ENCODE assay signal across 1 cellular context in the genomic region with DNA sequence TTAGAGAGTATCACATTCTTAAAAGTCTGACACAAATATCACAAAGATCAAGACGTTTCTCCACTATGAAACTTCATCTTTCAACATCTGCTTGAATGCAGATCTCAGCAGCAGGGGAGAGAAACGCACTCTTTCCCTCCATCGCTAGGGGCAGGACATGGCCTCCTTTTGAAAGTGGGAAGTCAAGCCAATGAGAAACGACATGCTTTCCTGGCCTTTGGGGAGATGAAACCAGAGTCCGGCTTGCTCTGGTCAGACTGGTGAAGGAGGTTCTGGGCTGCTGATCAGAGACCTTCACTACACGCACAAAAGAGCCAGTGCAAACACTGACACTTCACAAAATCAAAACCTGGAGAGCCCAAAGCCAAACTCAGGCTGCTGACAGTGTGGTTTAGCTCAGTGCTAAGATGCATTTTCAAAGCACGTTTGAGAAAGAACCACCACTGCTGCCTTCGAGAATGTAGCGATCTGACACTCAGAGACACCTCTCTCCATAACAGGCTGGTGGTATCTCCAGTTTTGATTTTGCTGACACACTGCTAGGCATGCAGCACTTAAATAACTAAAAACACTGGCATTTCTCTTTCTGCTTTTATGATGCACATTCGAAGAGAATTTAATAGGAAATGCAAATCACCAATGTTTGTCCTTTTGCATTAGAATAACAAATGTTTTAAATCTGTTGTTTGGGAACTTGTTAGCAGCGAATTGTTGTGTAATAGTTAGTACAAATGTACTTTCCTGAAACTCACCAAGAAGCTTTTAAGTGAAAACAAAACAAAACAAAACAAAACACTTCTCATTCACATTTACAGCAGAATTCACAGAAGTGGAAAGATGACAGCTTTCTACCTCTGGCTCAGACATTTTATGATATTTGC.
TF ChIP-seq lines count a peak whose summit lies in the region.

No MANE protein-coding gene starts in this region.

TF ChIP-seq in GM12878, 131 proteins besides CTCF, POLR2A, EP300 and RAD21:
- TF ChIP-seq, protein P1, sequence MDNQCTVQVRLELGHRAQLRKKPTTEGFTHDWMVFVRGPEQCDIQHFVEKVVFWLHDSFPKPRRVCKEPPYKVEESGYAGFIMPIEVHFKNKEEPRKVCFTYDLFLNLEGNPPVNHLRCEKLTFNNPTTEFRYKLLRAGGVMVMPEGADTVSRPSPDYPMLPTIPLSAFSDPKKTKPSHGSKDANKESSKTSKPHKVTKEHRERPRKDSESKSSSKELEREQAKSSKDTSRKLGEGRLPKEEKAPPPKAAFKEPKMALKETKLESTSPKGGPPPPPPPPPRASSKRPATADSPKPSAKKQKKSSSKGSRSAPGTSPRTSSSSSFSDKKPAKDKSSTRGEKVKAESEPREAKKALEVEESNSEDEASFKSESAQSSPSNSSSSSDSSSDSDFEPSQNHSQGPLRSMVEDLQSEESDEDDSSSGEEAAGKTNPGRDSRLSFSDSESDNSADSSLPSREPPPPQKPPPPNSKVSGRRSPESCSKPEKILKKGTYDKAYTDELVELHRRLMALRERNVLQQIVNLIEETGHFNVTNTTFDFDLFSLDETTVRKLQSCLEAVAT (IDR thresholded peaks at IDR 0.05) = 0 out of 2 replicates have a peak, but pooled peaks have one; percentile 27
- TF ChIP-seq NR2C1 (IDR thresholded peaks at IDR 0.05) (no peak), BHLHE40 (IDR thresholded peaks at IDR 0.05; ENCODE audit: borderline replicate concordance in 1 of 2, low read depth in 2 of 2, low read length in 1 of 2) (no peak), RB1 (IDR thresholded peaks at IDR 0.05; ENCODE audit: borderline replicate concordance) (no peak), NBN (IDR thresholded peaks at IDR 0.05) (no peak), YY1 (IDR thresholded peaks at IDR 0.05; ENCODE audit: low read depth, low read length) (0 out of 2 replicates have a peak, but pooled peaks have one; percentile 17), BACH1 (IDR thresholded peaks at IDR 0.05; ENCODE audit: borderline replicate concordance) (no peak), MYB (IDR thresholded peaks at IDR 0.05; ENCODE audit: borderline replicate concordance, low read depth, low read length) (no peak), CREB1 (IDR thresholded peaks at IDR 0.05; ENCODE audit: low read depth) (no peak)
- TF ChIP-seq, protein P2, sequence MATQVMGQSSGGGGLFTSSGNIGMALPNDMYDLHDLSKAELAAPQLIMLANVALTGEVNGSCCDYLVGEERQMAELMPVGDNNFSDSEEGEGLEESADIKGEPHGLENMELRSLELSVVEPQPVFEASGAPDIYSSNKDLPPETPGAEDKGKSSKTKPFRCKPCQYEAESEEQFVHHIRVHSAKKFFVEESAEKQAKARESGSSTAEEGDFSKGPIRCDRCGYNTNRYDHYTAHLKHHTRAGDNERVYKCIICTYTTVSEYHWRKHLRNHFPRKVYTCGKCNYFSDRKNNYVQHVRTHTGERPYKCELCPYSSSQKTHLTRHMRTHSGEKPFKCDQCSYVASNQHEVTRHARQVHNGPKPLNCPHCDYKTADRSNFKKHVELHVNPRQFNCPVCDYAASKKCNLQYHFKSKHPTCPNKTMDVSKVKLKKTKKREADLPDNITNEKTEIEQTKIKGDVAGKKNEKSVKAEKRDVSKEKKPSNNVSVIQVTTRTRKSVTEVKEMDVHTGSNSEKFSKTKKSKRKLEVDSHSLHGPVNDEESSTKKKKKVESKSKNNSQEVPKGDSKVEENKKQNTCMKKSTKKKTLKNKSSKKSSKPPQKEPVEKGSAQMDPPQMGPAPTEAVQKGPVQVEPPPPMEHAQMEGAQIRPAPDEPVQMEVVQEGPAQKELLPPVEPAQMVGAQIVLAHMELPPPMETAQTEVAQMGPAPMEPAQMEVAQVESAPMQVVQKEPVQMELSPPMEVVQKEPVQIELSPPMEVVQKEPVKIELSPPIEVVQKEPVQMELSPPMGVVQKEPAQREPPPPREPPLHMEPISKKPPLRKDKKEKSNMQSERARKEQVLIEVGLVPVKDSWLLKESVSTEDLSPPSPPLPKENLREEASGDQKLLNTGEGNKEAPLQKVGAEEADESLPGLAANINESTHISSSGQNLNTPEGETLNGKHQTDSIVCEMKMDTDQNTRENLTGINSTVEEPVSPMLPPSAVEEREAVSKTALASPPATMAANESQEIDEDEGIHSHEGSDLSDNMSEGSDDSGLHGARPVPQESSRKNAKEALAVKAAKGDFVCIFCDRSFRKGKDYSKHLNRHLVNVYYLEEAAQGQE (IDR thresholded peaks at IDR 0.05; ENCODE audit: low read depth, low read length) = no peak
- TF ChIP-seq, protein P3, sequence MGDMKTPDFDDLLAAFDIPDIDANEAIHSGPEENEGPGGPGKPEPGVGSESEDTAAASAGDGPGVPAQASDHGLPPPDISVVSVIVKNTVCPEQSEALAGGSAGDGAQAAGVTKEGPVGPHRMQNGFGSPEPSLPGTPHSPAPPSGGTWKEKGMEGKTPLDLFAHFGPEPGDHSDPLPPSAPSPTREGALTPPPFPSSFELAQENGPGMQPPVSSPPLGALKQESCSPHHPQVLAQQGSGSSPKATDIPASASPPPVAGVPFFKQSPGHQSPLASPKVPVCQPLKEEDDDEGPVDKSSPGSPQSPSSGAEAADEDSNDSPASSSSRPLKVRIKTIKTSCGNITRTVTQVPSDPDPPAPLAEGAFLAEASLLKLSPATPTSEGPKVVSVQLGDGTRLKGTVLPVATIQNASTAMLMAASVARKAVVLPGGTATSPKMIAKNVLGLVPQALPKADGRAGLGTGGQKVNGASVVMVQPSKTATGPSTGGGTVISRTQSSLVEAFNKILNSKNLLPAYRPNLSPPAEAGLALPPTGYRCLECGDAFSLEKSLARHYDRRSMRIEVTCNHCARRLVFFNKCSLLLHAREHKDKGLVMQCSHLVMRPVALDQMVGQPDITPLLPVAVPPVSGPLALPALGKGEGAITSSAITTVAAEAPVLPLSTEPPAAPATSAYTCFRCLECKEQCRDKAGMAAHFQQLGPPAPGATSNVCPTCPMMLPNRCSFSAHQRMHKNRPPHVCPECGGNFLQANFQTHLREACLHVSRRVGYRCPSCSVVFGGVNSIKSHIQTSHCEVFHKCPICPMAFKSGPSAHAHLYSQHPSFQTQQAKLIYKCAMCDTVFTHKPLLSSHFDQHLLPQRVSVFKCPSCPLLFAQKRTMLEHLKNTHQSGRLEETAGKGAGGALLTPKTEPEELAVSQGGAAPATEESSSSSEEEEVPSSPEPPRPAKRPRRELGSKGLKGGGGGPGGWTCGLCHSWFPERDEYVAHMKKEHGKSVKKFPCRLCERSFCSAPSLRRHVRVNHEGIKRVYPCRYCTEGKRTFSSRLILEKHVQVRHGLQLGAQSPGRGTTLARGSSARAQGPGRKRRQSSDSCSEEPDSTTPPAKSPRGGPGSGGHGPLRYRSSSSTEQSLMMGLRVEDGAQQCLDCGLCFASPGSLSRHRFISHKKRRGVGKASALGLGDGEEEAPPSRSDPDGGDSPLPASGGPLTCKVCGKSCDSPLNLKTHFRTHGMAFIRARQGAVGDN (IDR thresholded peaks at IDR 0.05) = no peak
